8 cellular contexts compared by ENCODE assay signal in the genomic region with DNA sequence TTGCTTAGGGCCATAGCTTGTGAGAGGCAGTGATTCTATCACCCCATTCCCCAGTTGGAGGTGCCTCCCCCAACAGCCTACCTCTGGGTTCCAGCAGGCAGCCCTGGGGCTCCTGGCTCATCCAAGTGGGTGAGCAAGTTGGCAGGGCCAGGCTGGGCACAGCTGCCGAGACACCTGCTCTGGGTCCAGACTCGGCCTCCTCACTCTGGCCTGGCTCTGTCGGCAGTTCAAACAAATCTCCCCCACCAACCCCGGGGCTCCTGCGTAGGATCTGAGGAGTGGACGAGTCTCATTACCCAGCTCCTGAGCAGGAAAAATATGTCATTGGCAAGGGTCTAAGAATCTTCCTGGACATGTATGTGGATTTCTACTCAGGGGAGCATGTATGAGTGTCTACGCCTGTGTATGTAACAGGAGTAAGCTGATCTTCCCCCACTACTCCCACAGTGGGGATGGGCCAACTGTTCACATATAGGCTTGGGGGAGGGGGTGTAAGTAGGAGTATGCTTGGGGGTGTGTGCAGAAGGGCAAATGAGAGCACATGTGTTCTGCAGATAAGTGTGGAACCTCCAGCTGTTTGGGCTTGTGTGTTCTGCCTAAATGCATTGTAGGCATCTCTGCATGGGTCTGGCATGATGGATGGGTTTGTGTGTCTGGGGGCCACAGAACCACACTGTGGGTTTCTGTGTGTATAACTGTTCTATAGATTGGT. TPM values are rescaled to one million over a fixed set of nuclear protein-coding genes. Genes with fewer than 3 reads are reported as not detected.
A peak's percentile ranks its signal among the peaks of the same experiment; 100 is the strongest.
DNase-seq lines count a peak whose midpoint lies in the region; ATAC-seq and TF ChIP-seq lines count a peak whose summit lies in the region.

No MANE protein-coding gene starts in this region.

- TF ChIP-seq CTCF in mucosa of descending colon (IDR thresholded peaks at IDR 0.05): no peak

- H3K4me1 ChIP-seq in mucosa of descending colon (ENCODE audit: low read depth): peaks cover 53% of the 10 kb centered on the region

- intact Hi-C loops in mucosa of descending colon (cut with DNase I, micrococcal nuclease): no loop called here

- no peaks in the 10 kb centered on the region for H3K9me3 ChIP-seq in mucosa of descending colon

- H3K4me3 ChIP-seq in mucosa of descending colon: peak overlapping the region; percentile 60

- DNase-seq in NCI-H187 (lab: John Stamatoyannopoulos, UW): peak; percentile 50 to 62
- no peak for DNase-seq in NCI-H187 treated with DMSO at 0.1 percent for 48 hours (lab: John Stamatoyannopoulos, UW)
- DNase-seq in NCI-H82 (lab: John Stamatoyannopoulos, UW): peak; percentile 95
- DNase-seq in dermis blood vessel endothelial cell: peak; percentile 79
- DNase-seq in mucosa of descending colon: peak; percentile 58 to 63 (median 60)
- no peak for DNase-seq in MV-4-11 (lab: John Stamatoyannopoulos, UW)
- no peak for DNase-seq in activated CD4-positive, alpha-beta T cell treated with anti-CD3 and anti-CD28 coated beads, Interleukin-2, amount 50 U/mL, for 4 hours
- DNase-seq in pons (ENCODE audit: low spot score): no peak

- H3K36me3 ChIP-seq in mucosa of descending colon (ENCODE audit: low read depth): peaks cover 2% of the 10 kb centered on the region

- ATAC-seq in mucosa of descending colon: no peak

RNA-seq across cellular contexts. Expression of a gene that starts 2.0 kb away (rescaled TPM):
- 768 and 1,287 TPM in 2 replicates for total RNA-seq in dermis blood vessel endothelial cell
- total RNA-seq in mucosa of descending colon: 100 to 1,000 TPM; 172 to 414 (median 201) TPM

RNA-seq across cellular contexts. Expression of a gene that starts 30.6 kb away (rescaled TPM):
- total RNA-seq in dermis blood vessel endothelial cell (not detected in 2 replicates), mucosa of descending colon (under 1 TPM; 0.63 to 0.90 (median 0.76) TPM)

Comparison
In these comparisons a context has a peak if more than half of its experiments do, and no peak if none do; other contexts are left out.
1. DNase-seq: peak in NCI-H187 (2 of 2), NCI-H82 (single experiment), dermis blood vessel endothelial cell (single experiment) and mucosa of descending colon (3 of 3); none in NCI-H187 treated with DMSO at 0.1 percent for 48 hours (single experiment), MV-4-11 (single experiment), activated CD4-positive, alpha-beta T cell treated with anti-CD3 and anti-CD28 coated beads, Interleukin-2, amount 50 U/mL, for 4 hours (0 of 2) and pons (single experiment).